Comparison of ENCODE assay signal across 8 cellular contexts in the genomic region with DNA sequence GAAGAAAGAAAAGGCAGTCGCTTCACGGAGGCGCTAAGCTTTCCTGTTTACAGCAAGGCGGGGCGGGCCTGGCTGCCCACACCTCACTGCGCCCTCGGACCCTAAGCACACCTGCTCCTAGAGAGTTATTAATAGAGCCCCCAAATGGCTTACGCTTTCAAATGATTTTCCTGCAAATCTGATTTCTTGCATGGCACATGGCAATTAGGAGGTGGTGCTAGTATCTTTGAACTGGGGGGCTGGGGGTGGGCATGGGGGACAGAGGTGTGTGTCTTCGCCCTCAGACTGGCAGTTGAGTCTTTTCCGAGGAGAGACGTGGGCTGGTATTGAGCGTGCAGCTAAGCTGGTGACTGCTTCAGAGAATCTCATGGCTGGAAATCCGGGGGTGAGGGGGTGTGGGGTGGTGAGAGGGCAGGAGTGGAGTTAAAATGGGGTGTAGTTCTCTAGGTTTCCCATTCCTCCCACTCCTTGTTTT. TPM values are rescaled to one million over a fixed set of nuclear protein-coding genes. Genes with fewer than 3 reads are reported as not detected.
DNase-seq lines count a peak whose midpoint lies in the region; ATAC-seq and TF ChIP-seq lines count a peak whose summit lies in the region.

No MANE protein-coding gene starts in this region.

- H3K4me1 ChIP-seq in esophagus squamous epithelium (peaks cover 5 to 42% (median 19%) of the 10 kb centered on the region in 3 donors), skeletal muscle satellite cell (ENCODE audit: control insufficient read depth, insufficient read depth, low read length) (peaks cover 10% of the 10 kb centered on the region)

- 12 to 17% methylated on average over 12 to 13 of the region's 13 CpGs for WGBS in esophagus squamous epithelium, 2 donors

- peak; percentile 53 for DNase-seq in Right ventricle myocardium superior
- no peak for DNase-seq in cardiac septum (ENCODE audit: low spot score)
- DNase-seq in activated CD8-positive, alpha-beta memory T cell treated with anti-CD3 and anti-CD28 coated beads for 24 hours = peak; percentile 82
- DNase-seq in esophagus squamous epithelium (lab: John Stamatoyannopoulos, UW) = no peak
- DNase-seq in NCI-H345 (lab: John Stamatoyannopoulos, UW) = no peak
- no peak for DNase-seq in NCI-H1930 (lab: John Stamatoyannopoulos, UW)
- DNase-seq in ACHN = no peak

- H3K27me3 ChIP-seq in esophagus squamous epithelium = peaks cover 0 to 41% (median 0%) of the 10 kb centered on the region in 4 donors
- H3K27me3 ChIP-seq in skeletal muscle satellite cell (ENCODE audit: control insufficient read depth, insufficient read depth, low read length) = no peaks in the 10 kb centered on the region

- peak overlapping the region in 3 of 4 donors; percentile 56 to 77 (median 59) for H3K4me3 ChIP-seq in esophagus squamous epithelium
- H3K4me3 ChIP-seq in skeletal muscle satellite cell (ENCODE audit: low read length) = peak overlapping the region; percentile 87

- intact Hi-C loops in Right ventricle myocardium superior (cut with DNase I) = loop anchor here (5.0 to 10.0 kb wide), 3 partner anchors 53 to 211 kb away; a partner anchor contains a TSS
- intact Hi-C loops in cardiac septum (cut with DNase I) = loop anchor here (1.0 to 5.0 kb wide), 8 partner anchors 27 to 317 kb away; no protein-coding TSS in a partner anchor
- intact Hi-C loops in esophagus squamous epithelium (cut with DNase I) = loop anchor here (5.0 kb wide), 1 partner anchor 316 kb away; no protein-coding TSS in a partner anchor

- TF ChIP-seq POLR2A in esophagus squamous epithelium (IDR thresholded peaks at IDR 0.05) = no peak

- H3K9me3 ChIP-seq in esophagus squamous epithelium = no peaks in the 10 kb centered on the region
- no peaks in the 10 kb centered on the region for H3K9me3 ChIP-seq in skeletal muscle satellite cell (replicated peaks; ENCODE audit: low read length)

- H3K4me2 ChIP-seq in skeletal muscle satellite cell (ENCODE audit: low read length) = peak overlapping the region; percentile 90

- peak overlapping the region; percentile 47 to 88 (median 85) for H3K27ac ChIP-seq in esophagus squamous epithelium

- in situ Hi-C loops in ACHN (cut with HindIII; ENCODE audit: low pct_ligation_motif_present, low pct_unique_long_range_greater_than_20kb, low sequenced_read_pairs) = no loop called here

- H3K9ac ChIP-seq in skeletal muscle satellite cell (ENCODE audit: low read depth, low read length) = peak overlapping the region; percentile 73

- no peak for TF ChIP-seq CTCF in esophagus squamous epithelium (IDR thresholded peaks at IDR 0.05)

- ATAC-seq in Right ventricle myocardium superior (ENCODE audit: poor library complexity) = no peak

- H3K36me3 ChIP-seq in esophagus squamous epithelium (no peaks in the 10 kb centered on the region), skeletal muscle satellite cell (ENCODE audit: insufficient read depth, low read length) (peaks cover 22% of the 10 kb centered on the region)

RNA-seq across cellular contexts. Expression of a gene that starts 1.3 kb away (rescaled TPM):
- total RNA-seq in Right ventricle myocardium superior (50.9 TPM), cardiac septum (57.9 TPM), esophagus squamous epithelium (10 to 100 TPM in 2 of 4 donors, 1 to 10 TPM in 2; 2.8 to 31.1 (median 10.3) TPM)
- 0.44 and 1.3 TPM in 2 replicates for total RNA-seq in skeletal muscle satellite cell (2012; rRNA removed)

Comparison
In these comparisons a context has a peak if more than half of its experiments do, and no peak if none do; other contexts are left out.
1. DNase-seq: peak in Right ventricle myocardium superior (single experiment) and activated CD8-positive, alpha-beta memory T cell treated with anti-CD3 and anti-CD28 coated beads for 24 hours (single experiment); none in cardiac septum (single experiment), esophagus squamous epithelium (single experiment), NCI-H345 (single experiment), NCI-H1930 (0 of 2) and ACHN (single experiment).